Comparison of ENCODE assay signal across 8 cellular contexts in the genomic region with DNA sequence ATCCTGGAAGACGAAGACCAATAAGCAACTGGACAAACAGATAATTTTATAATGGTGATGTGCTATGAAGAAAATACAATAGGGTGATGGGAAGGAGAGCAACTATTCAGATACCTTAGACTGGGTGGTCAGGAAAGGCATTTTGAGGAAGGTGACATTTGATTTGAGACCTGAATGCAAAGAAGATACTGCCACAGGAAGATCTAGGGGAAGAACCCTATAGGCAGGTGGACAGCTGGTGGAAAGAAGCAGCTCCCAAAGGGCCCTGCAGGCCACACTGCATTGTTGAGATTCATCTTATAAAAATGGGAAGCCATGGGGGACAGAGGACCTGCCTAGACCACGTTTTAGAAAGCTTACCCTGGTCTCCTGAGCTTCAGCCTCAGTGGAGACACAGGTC.
"Had no signal": no experiment of that assay in that cellular context is flagged by ENCODE, and none has a peak within 500 bp of the region (broad histone marks: within the 10 kb centered on the region; RNA-seq: fewer than 3 reads in every experiment).

No MANE protein-coding gene starts in this region.

- ATAC-seq: K562 had no signal

- H3K27ac Mint-ChIP-seq: H9 had no signal

- H3K4me3 Mint-ChIP-seq: H9 had no signal

- H3K9me3 Mint-ChIP-seq: H9 had no signal

- H3K4me3 ChIP-seq: GM23248, K562 had no signal

- H3K9ac ChIP-seq: GM23248 had no signal

- DNase-seq: GM23248, GOT3, H9, HCEC 1CT, IMR-90 had no signal

- FAIRE-seq: H54, HTR-8/SVneo, K562 had no signal

- H3K27ac ChIP-seq: GM23248 had no signal

- H2AFZ ChIP-seq: GM23248 had no signal
